ENCODE assay signal across 8 cellular contexts in genomic region chr15:72197045-72197459, GRCh38. TPM values are rescaled to one million over a fixed set of nuclear protein-coding genes. Genes with fewer than 3 reads are reported as not detected.
DNase-seq lines count a peak whose midpoint lies in the region; ATAC-seq lines count a peak whose summit lies in the region.

No MANE protein-coding gene starts in this region.

- peak overlapping the region; percentile 54 for H3K4me3 ChIP-seq in adipocyte (ENCODE audit: low read length)
- H3K4me3 ChIP-seq in iPS-18a (ENCODE audit: low read length), result peak overlapping the region; percentile 67
- H3K4me3 ChIP-seq in skeletal muscle satellite cell (ENCODE audit: low read length), result no peak overlapping the region

- DNase-seq in adipocyte (ENCODE audit: low read depth) (no peak), DMS79 (lab: John Stamatoyannopoulos, UW) (no peak)

- peak overlapping the region; percentile 35 for H3K4me2 ChIP-seq in skeletal muscle satellite cell (ENCODE audit: low read length)

- no peak overlapping the region for H3K27ac ChIP-seq in iPS-18a (ENCODE audit: low read length)

- no peak overlapping the region for H3K9ac ChIP-seq in adipocyte (ENCODE audit: low read length)
- H3K9ac ChIP-seq in iPS-18a (ENCODE audit: low read length), result no peak overlapping the region
- H3K9ac ChIP-seq in skeletal muscle satellite cell (ENCODE audit: low read depth, low read length), result no peak overlapping the region

- ATAC-seq in GM19438 (IDR thresholded peaks at IDR 0.05; ENCODE audit: low read depth, unreplicated experiment) (peak; percentile 9), GM21723 (IDR thresholded peaks at IDR 0.05; ENCODE audit: unreplicated experiment) (no peak), GM19455 (IDR thresholded peaks at IDR 0.05; ENCODE audit: unreplicated experiment) (no peak), HG02870 (IDR thresholded peaks at IDR 0.05; ENCODE audit: unreplicated experiment) (no peak)

- H3K27me3 ChIP-seq in adipocyte (replicated peaks; ENCODE audit: control insufficient read depth, insufficient read depth, low read length), result no peaks in the 10 kb centered on the region
- peaks cover 31% of the 10 kb centered on the region for H3K27me3 ChIP-seq in iPS-18a (ENCODE audit: control insufficient read depth, insufficient read depth, low read length)
- no peaks in the 10 kb centered on the region for H3K27me3 ChIP-seq in skeletal muscle satellite cell (ENCODE audit: control insufficient read depth, insufficient read depth, low read length)

- H3K4me1 ChIP-seq in adipocyte (ENCODE audit: control insufficient read depth, insufficient read depth, low read length), result peaks cover 23% of the 10 kb centered on the region
- H3K4me1 ChIP-seq in iPS-18a (ENCODE audit: control insufficient read depth, low read depth, low read length), result peaks cover 4% of the 10 kb centered on the region
- peaks cover 14% of the 10 kb centered on the region for H3K4me1 ChIP-seq in skeletal muscle satellite cell (ENCODE audit: control insufficient read depth, insufficient read depth, low read length)

- peaks cover 39% of the 10 kb centered on the region for H3K36me3 ChIP-seq in adipocyte (ENCODE audit: control insufficient read depth, insufficient read depth, low read length, severe bottlenecking)
- H3K36me3 ChIP-seq in iPS-18a (ENCODE audit: control insufficient read depth, low read depth, low read length), result peaks cover 31% of the 10 kb centered on the region
- H3K36me3 ChIP-seq in skeletal muscle satellite cell (ENCODE audit: insufficient read depth, low read length), result peaks cover 43% of the 10 kb centered on the region

- H3K9me3 ChIP-seq in adipocyte (ENCODE audit: control insufficient read depth, low read length) (no peaks in the 10 kb centered on the region), iPS-18a (ENCODE audit: control insufficient read depth, low read depth, low read length) (no peaks in the 10 kb centered on the region), skeletal muscle satellite cell (replicated peaks; ENCODE audit: low read length) (no peaks in the 10 kb centered on the region)

RNA-seq across cellular contexts. Expression of gene GRAMD2A, which starts 0.5 kb away (rescaled TPM):
- under 0.01 TPM in 1 of 2 replicates, not detected in the other for total RNA-seq in skeletal muscle satellite cell (2012; rRNA removed)

RNA-seq across cellular contexts. Expression of gene PKM, which starts 33.9 kb away (rescaled TPM):
- 1,778 and 1,979 TPM in 2 replicates for total RNA-seq in skeletal muscle satellite cell (2012; rRNA removed)
